ENCODE assay signal across 8 cellular contexts in genomic region chr22:32528984-32529982, GRCh38. TPM values are rescaled to one million over a fixed set of nuclear protein-coding genes. Genes with fewer than 3 reads are reported as not detected.
DNase-seq lines count a peak whose midpoint lies in the region; ATAC-seq and TF ChIP-seq lines count a peak whose summit lies in the region.

No MANE protein-coding gene starts in this region.

- H3K27me3 ChIP-seq in Caco-2 (replicated peaks; ENCODE audit: control insufficient read depth, insufficient read depth, low read length), result no peaks in the 10 kb centered on the region

- peak overlapping the region; percentile 93 for H3K27ac ChIP-seq in angular gyrus (ENCODE audit: low read depth, low read length)
- peak overlapping the region; percentile 31 for H3K27ac ChIP-seq in urinary bladder (ENCODE audit: low read depth)

- CTCF ChIA-PET in Caco-2 (lab: Charles Lee), result interaction anchor here (0.6 to 2.1 kb wide), 6 partner anchors 130 to 674 kb away, joined by 3 to 8 read pairs (median 4); no protein-coding TSS in a partner anchor

- 42% methylated on average over 29 of the region's 29 CpGs for WGBS in urinary bladder

- H3K4me1 ChIP-seq in Caco-2 (peaks cover 24% of the 10 kb centered on the region), urinary bladder (ENCODE audit: insufficient read depth) (no peaks in the 10 kb centered on the region)

- ATAC-seq in left ventricle myocardium superior (peak; percentile 66), HG03196 (IDR thresholded peaks at IDR 0.05; ENCODE audit: unreplicated experiment) (no peak)

- H3K27ac Mint-ChIP-seq in Caco-2 (ENCODE audit: unreplicated experiment), result peak overlapping the region; percentile 51

- intact Hi-C loops in Caco-2 (cut with micrococcal nuclease; ENCODE audit: unreplicated experiment), result loop anchor here (1.0 to 2.0 kb wide), 6 partner anchors 100 to 471 kb away; no protein-coding TSS in a partner anchor
- intact Hi-C loops in left ventricle myocardium superior (cut with micrococcal nuclease), result loop anchor here (5.0 to 10.0 kb wide), 4 partner anchors 136 to 473 kb away; no protein-coding TSS in a partner anchor

- no TSS peak for BruUV-seq in Caco-2 (replicated peaks; lab: Mats Ljungman, UMichigan)

- peaks cover 27% of the 10 kb centered on the region for H3K4me1 Mint-ChIP-seq in Caco-2 (ENCODE audit: low read depth, unreplicated experiment)

- DNase-seq in Caco-2 (peak; percentile 82 to 85), HuH-7.5 (ENCODE audit: low spot score) (peak; percentile 89), T-helper 1 cell (peak in 4 of 5 donors; percentile 32 to 57 (median 48)), left ventricle myocardium superior (peak; percentile 89), pulmonary artery endothelial cell (ENCODE audit: low read depth, low spot score) (peak; percentile 27)

- H3K36me3 ChIP-seq in Caco-2 (ENCODE audit: control insufficient read depth, insufficient read depth, low read length) (no peaks in the 10 kb centered on the region), urinary bladder (ENCODE audit: insufficient read depth) (no peaks in the 10 kb centered on the region)

- no peaks in the 10 kb centered on the region for H3K27me3 Mint-ChIP-seq in Caco-2 (ENCODE audit: insufficient read depth, unreplicated experiment)

- no peaks in the 10 kb centered on the region for H3K9me3 ChIP-seq in Caco-2

- no peaks in the 10 kb centered on the region for H3K36me3 Mint-ChIP-seq in Caco-2 (ENCODE audit: insufficient read depth, unreplicated experiment)

- POLR2A ChIA-PET in Caco-2 (lab: Charles Lee), result no interaction called here

- no peak overlapping the region for H3K4me3 Mint-ChIP-seq in Caco-2 (ENCODE audit: unreplicated experiment)

- TF ChIP-seq CTCF in Caco-2 (IDR thresholded peaks at IDR 0.05; ENCODE audit: insufficient read depth in 1 of 2, low read depth in 1 of 2, low read length in 1 of 2, severe bottlenecking in 1 of 2, unreplicated experiment in 1 of 2), result peak; percentile 80

- no peaks in the 10 kb centered on the region for H3K9me3 Mint-ChIP-seq in Caco-2 (ENCODE audit: unreplicated experiment)

- H3K4me3 ChIP-seq in Caco-2 (ENCODE audit: low read depth, low read length) (no peak overlapping the region), urinary bladder (ENCODE audit: low read depth, low read length) (no peak overlapping the region)

RNA-seq across cellular contexts. Expression of gene FBXO7, which starts 54.7 kb away (rescaled TPM):
- total RNA-seq in Caco-2 (2022) (82.7 and 85.1 TPM in 2 replicates), left ventricle myocardium superior (32.2 TPM), pulmonary artery endothelial cell (48.1 and 50.5 TPM in 2 replicates), urinary bladder (88.1 TPM)
- 67.9 TPM for polyA plus RNA-seq in urinary bladder

Comparison
In these comparisons a context has a peak if more than half of its experiments do, and no peak if none do; other contexts are left out.
1. DNase-seq: peak in every context shown above with its lines; median percentile 89 in HuH-7.5; 89 in left ventricle myocardium superior; 84 in Caco-2; 48 in T-helper 1 cell; 27 in pulmonary artery endothelial cell.